Comparison of ENCODE assay signal across 8 cellular contexts in the genomic region with DNA sequence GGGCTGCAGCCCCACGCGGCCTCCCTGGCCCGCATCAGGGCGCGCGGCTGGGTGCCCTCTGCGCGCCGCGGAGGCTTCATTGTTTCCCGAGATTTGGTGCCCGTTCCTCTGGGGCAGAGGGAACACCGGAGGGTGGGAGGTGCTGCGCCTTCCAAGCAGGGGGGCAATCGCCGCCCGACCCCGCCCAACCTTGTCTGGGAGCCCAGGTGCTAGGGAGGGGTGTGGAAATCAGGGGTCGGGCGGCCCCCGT. TPM values are rescaled to one million over a fixed set of nuclear protein-coding genes. Genes with fewer than 3 reads are reported as not detected.
DNase-seq lines count a peak whose midpoint lies in the region; ATAC-seq, FAIRE-seq and TF ChIP-seq lines count a peak whose summit lies in the region.

No MANE protein-coding gene starts in this region.

- ATAC-seq in A549 (peak in 1 of 2 experiments; percentile 62; a peak in 5 of 6 replicates), HG03175 (IDR thresholded peaks at IDR 0.05; ENCODE audit: unreplicated experiment) (peak; percentile 26), mucosa of descending colon (peak; percentile 34), GM21515 (IDR thresholded peaks at IDR 0.05; ENCODE audit: unreplicated experiment) (no peak), GM21447 (IDR thresholded peaks at IDR 0.05; ENCODE audit: unreplicated experiment) (no peak), GM21825 (IDR thresholded peaks at IDR 0.05; ENCODE audit: unreplicated experiment) (no peak)

- FAIRE-seq in A549 (lab: Jason Lieb, UNC): no peak

- H3K4me1 ChIP-seq in A549 (peaks cover 13% of the 10 kb centered on the region), mucosa of descending colon (ENCODE audit: low read depth) (no peaks in the 10 kb centered on the region)

- intact Hi-C loops in mucosa of descending colon (cut with DNase I, micrococcal nuclease): no loop called here

- no peak for TF ChIP-seq RAD21 in A549 (conservative IDR thresholded peaks at IDR 0.05 in 1 of 2, IDR thresholded peaks at IDR 0.05 in 1 of 2)

- TF ChIP-seq CTCF in A549 (IDR thresholded peaks at IDR 0.05): no peak
- no peak for TF ChIP-seq CTCF in coronary artery (IDR thresholded peaks at IDR 0.05)
- TF ChIP-seq CTCF in mucosa of descending colon (IDR thresholded peaks at IDR 0.05): no peak

- H3K4me3 ChIP-seq in A549 (peak overlapping the region; percentile 85), coronary artery (peak overlapping the region; percentile 77), mucosa of descending colon (peak overlapping the region; percentile 25)

- CTCF ChIA-PET in A549 (lab: Yijun Ruan, JAX): interaction anchor here (0.7 to 4.9 kb wide), 10 partner anchors 9 to 1302 kb away, joined by 3 to 22 read pairs (median 4); no protein-coding TSS in a partner anchor

- TF ChIP-seq POLR2A in A549 (IDR thresholded peaks at IDR 0.05; ENCODE audit: low read length): 0 out of 2 replicates have a peak, but pooled peaks have one; percentile 3

- POLR2A ChIA-PET in A549 (lab: Yijun Ruan, JAX): interaction anchor here (0.9 to 3.6 kb wide), 10 partner anchors 8 to 1193 kb away, joined by 3 to 30 read pairs (median 4); no protein-coding TSS in a partner anchor

- no peaks in the 10 kb centered on the region for H3K36me3 ChIP-seq in mucosa of descending colon (ENCODE audit: low read depth)

- H3K27ac ChIP-seq in A549 (peak overlapping the region; percentile 99), coronary artery (peak overlapping the region; percentile 90 to 93)

- DNase-seq in A549 (ENCODE audit: low read depth in 1 of 2, low spot score in 1 of 2): peak; percentile 58 to 81
- peak; percentile 75 for DNase-seq in coronary artery (ENCODE audit: low spot score)
- DNase-seq in mucosa of descending colon: no peak
- DNase-seq in NCI-H2081 treated with DMSO at 0.1 percent for 48 hours (lab: John Stamatoyannopoulos, UW): no peak

- no peaks in the 10 kb centered on the region for H3K9me3 ChIP-seq in A549
- no peaks in the 10 kb centered on the region for H3K9me3 ChIP-seq in mucosa of descending colon

- H3K4me2 ChIP-seq in A549: peak overlapping the region; percentile 95

- TF ChIP-seq EP300 in A549 (IDR thresholded peaks at IDR 0.05): no peak

- WGBS in A549 (ENCODE audit: missing lambda C conversion rate): 0% methylated on average over 7 of the region's 21 CpGs

TF ChIP-seq in A549, 52 proteins besides CTCF, POLR2A, EP300 and RAD21:
- TF ChIP-seq RCOR1 (IDR thresholded peaks at IDR 0.05; ENCODE audit: low read depth, low read length): no peak
- TF ChIP-seq JUN (IDR thresholded peaks at IDR 0.05): 0 out of 5 replicates have a peak, but pooled peaks of 1 of the 2 experiments have one; percentile 8
- no peak for TF ChIP-seq GATA3 (IDR thresholded peaks at IDR 0.05; ENCODE audit: borderline replicate concordance)
- peak; percentile 44; the same call in 1 of the 2 replicates for TF ChIP-seq MYC (IDR thresholded peaks at IDR 0.05; ENCODE audit: borderline replicate concordance, low read length)

RNA-seq across cellular contexts. Expression of a gene that starts 1.0 kb away (rescaled TPM):
- polyA plus RNA-seq in A549 (2011; rRNA removed) (208 and 259 TPM in 2 replicates), A549 (2017; fragmentation: RNase III; extraction: RNeasy Plus Mini Kit Qiagen cat#74134 plus additional on column Dnase treatment) (115 to 147 TPM (median 121 TPM) in 3 replicates)
- polyA plus RNA-seq in A549 (2012; cell fraction: cytosol; rRNA removed): 44.4 and 49.6 TPM in 2 replicates
- polyA plus RNA-seq in A549 (2012; cell fraction: nucleus; rRNA removed): 76.6 and 106 TPM in 2 replicates
- 264 and 271 TPM in 2 replicates for polyA minus RNA-seq in A549 (2011; rRNA and poly(A)+ RNA removed)
- total RNA-seq in mucosa of descending colon: 10 to 100 TPM; 12.3 to 52.3 (median 33.2) TPM

Comparison
In these comparisons a context has a peak if more than half of its experiments do, and no peak if none do; other contexts are left out.
1. ATAC-seq: peak in HG03175 (single experiment) and mucosa of descending colon (single experiment); none in GM21515 (single experiment), GM21447 (single experiment) and GM21825 (single experiment).
2. DNase-seq: peak in A549 (2 of 2) and coronary artery (single experiment); none in mucosa of descending colon (0 of 3) and NCI-H2081 treated with DMSO at 0.1 percent for 48 hours (single experiment).
3. H3K4me3 ChIP-seq: peak in every context shown above with its lines; median percentile 85 in A549; 77 in coronary artery; 25 in mucosa of descending colon.